In genomic region chr15:78050851-78051250, GRCh38 we compare ENCODE assay signal across 3 cellular contexts.
TF ChIP-seq lines count a peak whose summit lies in the region.

No MANE protein-coding gene starts in this region.

TF ChIP-seq in SK-N-SH, 30 proteins besides CTCF, POLR2A, EP300 and RAD21:
- TF ChIP-seq SMC3 (IDR thresholded peaks at IDR 0.05; ENCODE audit: low read depth, low read length), result no peak
- no peak for TF ChIP-seq POLR2AphosphoS5 (IDR thresholded peaks at IDR 0.05; ENCODE audit: low read depth, low read length)
- no peak for TF ChIP-seq ELF1 (IDR thresholded peaks at IDR 0.05)
- TF ChIP-seq REST (IDR thresholded peaks at IDR 0.05; ENCODE audit: low read depth, low read length), result no peak
- TF ChIP-seq FOSL2 (IDR thresholded peaks at IDR 0.05; ENCODE audit: borderline replicate concordance, low read depth), result no peak
- no peak for TF ChIP-seq NRF1 (IDR thresholded peaks at IDR 0.05; ENCODE audit: low read depth, low read length)
- TF ChIP-seq GATA2 (CRISPR knock-in tag; IDR thresholded peaks at IDR 0.05), result no peak
- TF ChIP-seq, protein P1, sequence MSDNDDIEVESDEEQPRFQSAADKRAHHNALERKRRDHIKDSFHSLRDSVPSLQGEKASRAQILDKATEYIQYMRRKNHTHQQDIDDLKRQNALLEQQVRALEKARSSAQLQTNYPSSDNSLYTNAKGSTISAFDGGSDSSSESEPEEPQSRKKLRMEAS (IDR thresholded peaks at IDR 0.05; ENCODE audit: low read depth), result no peak
- no peak for TF ChIP-seq TEAD4 (IDR thresholded peaks at IDR 0.05; ENCODE audit: borderline replicate concordance, insufficient read depth)

TF ChIP-seq in SK-N-SH treated with all-trans-retinoic acid at 6 μM for 48 hours, 23 proteins besides CTCF, POLR2A, EP300 and RAD21:
- TF ChIP-seq SNAI2 (CRISPR knock-in tag; IDR thresholded peaks at IDR 0.05) (no peak), TSHZ2 (CRISPR knock-in tag; IDR thresholded peaks at IDR 0.05) (no peak), ZNF8 (CRISPR knock-in tag; IDR thresholded peaks at IDR 0.05) (no peak), TCF4 (CRISPR knock-in tag; IDR thresholded peaks at IDR 0.05; ENCODE audit: borderline replicate concordance) (no peak), ARNTL (CRISPR knock-in tag; IDR thresholded peaks at IDR 0.05; ENCODE audit: borderline replicate concordance, low read depth) (no peak), BACH2 (CRISPR knock-in tag; IDR thresholded peaks at IDR 0.05; ENCODE audit: borderline replicate concordance) (no peak), ESRRG (CRISPR knock-in tag; IDR thresholded peaks at IDR 0.05) (no peak), CSDC2 (CRISPR knock-in tag; IDR thresholded peaks at IDR 0.05) (no peak), ZC3H10 (CRISPR knock-in tag; IDR thresholded peaks at IDR 0.05) (no peak), ISL1 (CRISPR knock-in tag; IDR thresholded peaks at IDR 0.05) (no peak), OSR1 (CRISPR knock-in tag; IDR thresholded peaks at IDR 0.05) (no peak), TOX (CRISPR knock-in tag; IDR thresholded peaks at IDR 0.05; ENCODE audit: borderline replicate concordance) (no peak), GLIS3 (CRISPR knock-in tag; IDR thresholded peaks at IDR 0.05) (no peak)

TF ChIP-seq in GM12878, 131 proteins besides CTCF, POLR2A, EP300 and RAD21:
- no peak for TF ChIP-seq ZSCAN29 (IDR thresholded peaks at IDR 0.05)
- TF ChIP-seq PML (IDR thresholded peaks at IDR 0.05; ENCODE audit: low read length), result no peak
- no peak for TF ChIP-seq E4F1 (IDR thresholded peaks at IDR 0.05; ENCODE audit: borderline replicate concordance, partially characterized antibody)
- no peak for TF ChIP-seq CREB1 (IDR thresholded peaks at IDR 0.05; ENCODE audit: low read depth)
- TF ChIP-seq, protein P2, sequence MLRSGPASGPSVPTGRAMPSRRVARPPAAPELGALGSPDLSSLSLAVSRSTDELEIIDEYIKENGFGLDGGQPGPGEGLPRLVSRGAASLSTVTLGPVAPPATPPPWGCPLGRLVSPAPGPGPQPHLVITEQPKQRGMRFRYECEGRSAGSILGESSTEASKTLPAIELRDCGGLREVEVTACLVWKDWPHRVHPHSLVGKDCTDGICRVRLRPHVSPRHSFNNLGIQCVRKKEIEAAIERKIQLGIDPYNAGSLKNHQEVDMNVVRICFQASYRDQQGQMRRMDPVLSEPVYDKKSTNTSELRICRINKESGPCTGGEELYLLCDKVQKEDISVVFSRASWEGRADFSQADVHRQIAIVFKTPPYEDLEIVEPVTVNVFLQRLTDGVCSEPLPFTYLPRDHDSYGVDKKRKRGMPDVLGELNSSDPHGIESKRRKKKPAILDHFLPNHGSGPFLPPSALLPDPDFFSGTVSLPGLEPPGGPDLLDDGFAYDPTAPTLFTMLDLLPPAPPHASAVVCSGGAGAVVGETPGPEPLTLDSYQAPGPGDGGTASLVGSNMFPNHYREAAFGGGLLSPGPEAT (IDR thresholded peaks at IDR 0.05; ENCODE audit: low read depth), result no peak
- TF ChIP-seq E2F8 (IDR thresholded peaks at IDR 0.05; ENCODE audit: low read depth, partially characterized antibody), result no peak
- TF ChIP-seq SIX5 (IDR thresholded peaks at IDR 0.05; ENCODE audit: low read depth, low read length, severe bottlenecking), result no peak
- no peak for TF ChIP-seq HDAC2 (IDR thresholded peaks at IDR 0.05)
- TF ChIP-seq ETV6 (conservative IDR thresholded peaks at IDR 0.05 in 1 of 2, IDR thresholded peaks at IDR 0.05 in 1 of 2; ENCODE audit: borderline replicate concordance in 1 of 2, low read depth in 1 of 2), result no peak
- TF ChIP-seq SMC3 (IDR thresholded peaks at IDR 0.05; ENCODE audit: borderline replicate concordance, low read length), result no peak
